ENCODE assay signal across 23 cellular contexts in genomic region chr5:96004754-96005153, GRCh38. TPM values are rescaled to one million over a fixed set of nuclear protein-coding genes. Genes with fewer than 3 reads are reported as not detected.
DNase-seq lines count a peak whose midpoint lies in the region; ATAC-seq and TF ChIP-seq lines count a peak whose summit lies in the region.
"Had no signal": no experiment of that assay in that cellular context is flagged by ENCODE, and none has a peak within 500 bp of the region (broad histone marks: within the 10 kb centered on the region; RNA-seq: fewer than 3 reads in every experiment).

No MANE protein-coding gene starts in this region.

- H3K4me3 Mint-ChIP-seq in naive thymus-derived CD8-positive, alpha-beta T cell: no peak overlapping the region
- H3K4me3 Mint-ChIP-seq: CD14-positive monocyte; CD8-positive, alpha-beta memory T cell; IgD-negative memory B cell had no signal

- H3K4me2 ChIP-seq in GM23248 (ENCODE audit: unreplicated experiment): peak overlapping the region; percentile 16

- H3K27me3 Mint-ChIP-seq in naive thymus-derived CD8-positive, alpha-beta T cell: peaks cover 0 to 5% (median 0%) of the 10 kb centered on the region in 5 donors
- H3K27me3 Mint-ChIP-seq: IgD-negative memory B cell had no signal

- H3K27me3 ChIP-seq in GM23248 (replicated peaks; ENCODE audit: insufficient read depth): no peaks in the 10 kb centered on the region
- H3K27me3 ChIP-seq: BE2C had no signal

- no peaks in the 10 kb centered on the region for H3K79me2 ChIP-seq in GM23248 (ENCODE audit: insufficient read depth)

- no peak overlapping the region for H3K9ac ChIP-seq in GM23248

- H3K36me3 ChIP-seq in GM23248 (ENCODE audit: low read depth): no peaks in the 10 kb centered on the region
- H3K36me3 ChIP-seq: BE2C had no signal

- DNase-seq in AG10803 (ENCODE audit: low read depth) (peak; percentile 29), GM23248 (peak; percentile 42), LHCN-M2 (ENCODE audit: low read depth) (peak; percentile 18), fibroblast of mammary gland (ENCODE audit: low read depth) (peak; percentile 22), medulla oblongata (ENCODE audit: extremely low spot score) (no peak)
- DNase-seq in naive thymus-derived CD8-positive, alpha-beta T cell: no peak
- DNase-seq: BE2C; CD8-positive, alpha-beta memory T cell; MM.1S; NCI-H2029 treated with DMSO at 0.1 percent for 48 hours; NCI-H2171; NCI-H226; NCI-H510A; NCI-H69; SHP77; T-helper 1 cell had no signal

- H3K4me1 Mint-ChIP-seq in naive thymus-derived CD8-positive, alpha-beta T cell: no peaks in the 10 kb centered on the region
- H3K4me1 Mint-ChIP-seq: CD14-positive monocyte; CD8-positive, alpha-beta memory T cell; IgD-negative memory B cell had no signal

- ATAC-seq in GM21723 (IDR thresholded peaks at IDR 0.05; ENCODE audit: unreplicated experiment) (no peak), HG02623 (IDR thresholded peaks at IDR 0.05; ENCODE audit: unreplicated experiment) (no peak)
- no peak for ATAC-seq in naive thymus-derived CD8-positive, alpha-beta T cell
- ATAC-seq: HCT116, Panc1 had no signal

- H3K9me3 Mint-ChIP-seq in naive thymus-derived CD8-positive, alpha-beta T cell: peaks cover 0 to 5% (median 0%) of the 10 kb centered on the region in 9 donors
- H3K9me3 Mint-ChIP-seq: CD8-positive, alpha-beta memory T cell had no signal

- no peak overlapping the region for H3K27ac Mint-ChIP-seq in naive thymus-derived CD8-positive, alpha-beta T cell
- H3K27ac Mint-ChIP-seq: CD14-positive monocyte; CD8-positive, alpha-beta memory T cell; IgD-negative memory B cell had no signal

- H3K27ac ChIP-seq in GM23248: no peak overlapping the region
- H3K27ac ChIP-seq: RWPE1 had no signal

- H3K4me3 ChIP-seq in AG10803 (ENCODE audit: low read length) (no peak overlapping the region), GM23248 (no peak overlapping the region), fibroblast of mammary gland (ENCODE audit: control insufficient read depth, low read depth, low read length) (no peak overlapping the region)

- H4K20me1 ChIP-seq in GM23248 (ENCODE audit: insufficient read depth): no peaks in the 10 kb centered on the region

- H3K9me2 ChIP-seq in GM23248 (ENCODE audit: insufficient read depth): no peaks in the 10 kb centered on the region

- TF ChIP-seq CTCF in AG10803 (conservative IDR thresholded peaks at IDR 0.05; ENCODE audit: low read length) (no peak), fibroblast of mammary gland (conservative IDR thresholded peaks at IDR 0.05; ENCODE audit: control insufficient read depth, insufficient read depth, low read depth, low read length) (no peak)

- peaks cover 12% of the 10 kb centered on the region; the same call in 1 of the 2 replicates for H3F3A ChIP-seq in GM23248 (ENCODE audit: insufficient read depth)

- peaks cover 15% of the 10 kb centered on the region for H3K4me1 ChIP-seq in GM23248 (ENCODE audit: insufficient read depth)
- H3K4me1 ChIP-seq: BE2C had no signal

- WGBS in GM23248 (ENCODE audit: low coverage in 1 of 2, low lambda C conversion rate in 2 of 2, missing lambda C conversion rate in 2 of 2), 2 experiments: 83 to 89% methylated on average over 1 of the region's 1 CpG

- POLR2A ChIA-PET in naive thymus-derived CD8-positive, alpha-beta T cell (lab: Charles Lee): no interaction called here

- H3K36me3 Mint-ChIP-seq in naive thymus-derived CD8-positive, alpha-beta T cell: no peaks in the 10 kb centered on the region
- H3K36me3 Mint-ChIP-seq: CD14-positive monocyte had no signal

- in situ Hi-C loops in GM23248 (cut with MboI): no loop called here

- H3K9me3 ChIP-seq in GM23248 (ENCODE audit: low read depth): no peaks in the 10 kb centered on the region
- H3K9me3 ChIP-seq: BE2C had no signal

- no peak overlapping the region for H2AFZ ChIP-seq in GM23248

RNA-seq across cellular contexts. Expression of gene ELL2, which starts 43.1 kb away (rescaled TPM):
- total RNA-seq in GM23248 (2014; rRNA removed; shearing (Covaris generic)): 228 and 243 TPM in 2 replicates
- polyA plus RNA-seq in GM23248 (2016; fragmentation: Nextera tagmentation; extraction: Ambion mirVana): 147 and 159 TPM in 2 replicates
- total RNA-seq in LHCN-M2 (2014; rRNA removed): 76.3 and 84.1 TPM in 2 replicates
- 38.7 TPM for polyA plus RNA-seq in LHCN-M2 (2012)
- 10 to 100 TPM; 13.0 to 13.8 TPM for total RNA-seq in naive thymus-derived CD8-positive, alpha-beta T cell
- polyA plus RNA-seq in naive thymus-derived CD8-positive, alpha-beta T cell: 1 to 10 TPM; 1.8 to 3.1 (median 1.9) TPM

Comparison
In these comparisons a context has a peak if more than half of its experiments do, and no peak if none do; other contexts are left out.
1. DNase-seq: peak in AG10803 (single experiment), GM23248 (single experiment), LHCN-M2 (single experiment) and fibroblast of mammary gland (single experiment); none in medulla oblongata (single experiment) and naive thymus-derived CD8-positive, alpha-beta T cell (0 of 10).